ENCODE assay signal across 16 cellular contexts in genomic region chr13:111116830-111117229, GRCh38. TPM values are rescaled to one million over a fixed set of nuclear protein-coding genes. Genes with fewer than 3 reads are reported as not detected.
DNase-seq lines count a peak whose midpoint lies in the region; ATAC-seq and TF ChIP-seq lines count a peak whose summit lies in the region.
"Had no signal": no experiment of that assay in that cellular context is flagged by ENCODE, and none has a peak within 500 bp of the region (broad histone marks: within the 10 kb centered on the region; RNA-seq: fewer than 3 reads in every experiment).

No MANE protein-coding gene starts in this region.

- H3K9me3 ChIP-seq in right atrium auricular region, result no peaks in the 10 kb centered on the region
- H3K9me3 ChIP-seq in neural cell (ENCODE audit: low read length), result no peaks in the 10 kb centered on the region
- H3K9me3 ChIP-seq: upper lobe of right lung had no signal

- H3K36me3 ChIP-seq in right atrium auricular region (no peaks in the 10 kb centered on the region), neural cell (ENCODE audit: insufficient read depth, low read length) (no peaks in the 10 kb centered on the region)
- H3K36me3 ChIP-seq: upper lobe of right lung had no signal

- H3K4me3 ChIP-seq in right atrium auricular region (no peak overlapping the region), neural cell (ENCODE audit: low read length) (peak overlapping the region; percentile 90)
- H3K4me3 ChIP-seq: PC-9 had no signal

- TF ChIP-seq EP300 in neural cell (conservative IDR thresholded peaks at IDR 0.05; ENCODE audit: poor library complexity, severe bottlenecking), result no peak

- intact Hi-C loops in left ventricle myocardium superior (cut with micrococcal nuclease), result no loop called here

- H3K9me2 ChIP-seq in neural cell (ENCODE audit: insufficient read depth, low read length), result no peaks in the 10 kb centered on the region

- H3K4me2 ChIP-seq in neural cell (ENCODE audit: low read length), result peak overlapping the region; percentile 74
- H3K4me2 ChIP-seq: PC-9 had no signal

- H2AFZ ChIP-seq in neural cell (ENCODE audit: low read depth, low read length), result no peak overlapping the region
- H2AFZ ChIP-seq: PC-9 had no signal

- no peak for ATAC-seq in left ventricle myocardium superior
- ATAC-seq: stimulated activated naive B cell treated with anti-CD40 and anti-IgM and Interleukin-4, amounts not matched to agents 10 μg/mL and 1 μg/mL and 100 μg/mL, for 72 hours had no signal

- no peak for DNase-seq in right atrium auricular region (ENCODE audit: low spot score)
- no peak for DNase-seq in left ventricle myocardium superior
- DNase-seq in fibroblast of gingiva (ENCODE audit: low read depth), result peak; percentile 73
- no peak for DNase-seq in HuH-7.5 (ENCODE audit: low spot score)
- DNase-seq in COLO668 (lab: John Stamatoyannopoulos, UW; ENCODE audit: unreplicated experiment), result no peak
- DNase-seq in midbrain (lab: John Stamatoyannopoulos, UW), result no peak
- DNase-seq in NCI-H187 treated with DMSO at 0.1 percent for 48 hours (lab: John Stamatoyannopoulos, UW), result no peak
- DNase-seq: activated CD4-positive, alpha-beta memory T cell treated with anti-CD3 and anti-CD28 coated beads, Interleukin-2, amount 10 ng/mL, durations not matched to agents 7 days and 5 days; activated naive CD8-positive, alpha-beta T cell treated with anti-CD3 and anti-CD28 coated beads, Interleukin-2, amount 10 ng/mL, durations not matched to agents 7 days and 5 days; hippocampal formation; NCI-H2171; NCI-H748 treated with DMSO at 0.1 percent for 48 hours; PC-9; stimulated activated naive B cell treated with anti-CD40 and anti-IgM and Interleukin-4, amounts not matched to agents 10 μg/mL and 1 μg/mL and 100 μg/mL, for 72 hours; upper lobe of right lung had no signal

- H3K27ac ChIP-seq in right atrium auricular region (peak overlapping the region; percentile 77 to 82), neural cell (ENCODE audit: low read length) (no peak overlapping the region)
- H3K27ac ChIP-seq: PC-9 had no signal

- H3K27me3 ChIP-seq in right atrium auricular region, result no peaks in the 10 kb centered on the region
- H3K27me3 ChIP-seq in neural cell (ENCODE audit: insufficient read depth, low read depth, low read length), result no peaks in the 10 kb centered on the region

- peaks cover 0 to 15% of the 10 kb centered on the region in 2 donors for H3K4me1 ChIP-seq in right atrium auricular region

- TF ChIP-seq CTCF in right atrium auricular region (IDR thresholded peaks at IDR 0.05) (no peak), neural cell (IDR thresholded peaks at IDR 0.05; ENCODE audit: poor library complexity, severe bottlenecking) (no peak)

- peaks cover 7% of the 10 kb centered on the region for H4K20me1 ChIP-seq in neural cell (ENCODE audit: insufficient read depth)

- no peak for TF ChIP-seq RAD21 in neural cell (conservative IDR thresholded peaks at IDR 0.05)

- no peaks in the 10 kb centered on the region for H3F3A ChIP-seq in neural cell (ENCODE audit: insufficient read depth, low read length, poor library complexity, severe bottlenecking)

- peaks cover 52% of the 10 kb centered on the region for H3K79me2 ChIP-seq in neural cell (replicated peaks; ENCODE audit: insufficient read depth, low read length)

- peak overlapping the region; percentile 95 for H3K9ac ChIP-seq in neural cell (ENCODE audit: low read length)

TF ChIP-seq in neural cell, 6 proteins besides CTCF, POLR2A, EP300 and RAD21:
- TF ChIP-seq MXI1 (conservative IDR thresholded peaks at IDR 0.05; ENCODE audit: poor library complexity, severe bottlenecking) (no peak), SMC3 (conservative IDR thresholded peaks at IDR 0.05; ENCODE audit: poor library complexity) (no peak), EZH2 (IDR thresholded peaks at IDR 0.05; ENCODE audit: borderline replicate concordance, insufficient read depth, low read length, poor library complexity, severe bottlenecking) (no peak), POLR2AphosphoS5 (IDR thresholded peaks at IDR 0.05) (no peak)

RNA-seq across cellular contexts. Expression of gene ARHGEF7, which starts 1.7 kb away (rescaled TPM):
- 10 to 100 TPM; 27.8 to 36.9 TPM for total RNA-seq in right atrium auricular region
- total RNA-seq in left ventricle myocardium superior, result 56.2 TPM
- 155 and 164 TPM in 2 replicates for polyA plus RNA-seq in neural cell
- polyA minus RNA-seq in neural cell, result 250 and 290 TPM in 2 replicates
